In the genomic region with DNA sequence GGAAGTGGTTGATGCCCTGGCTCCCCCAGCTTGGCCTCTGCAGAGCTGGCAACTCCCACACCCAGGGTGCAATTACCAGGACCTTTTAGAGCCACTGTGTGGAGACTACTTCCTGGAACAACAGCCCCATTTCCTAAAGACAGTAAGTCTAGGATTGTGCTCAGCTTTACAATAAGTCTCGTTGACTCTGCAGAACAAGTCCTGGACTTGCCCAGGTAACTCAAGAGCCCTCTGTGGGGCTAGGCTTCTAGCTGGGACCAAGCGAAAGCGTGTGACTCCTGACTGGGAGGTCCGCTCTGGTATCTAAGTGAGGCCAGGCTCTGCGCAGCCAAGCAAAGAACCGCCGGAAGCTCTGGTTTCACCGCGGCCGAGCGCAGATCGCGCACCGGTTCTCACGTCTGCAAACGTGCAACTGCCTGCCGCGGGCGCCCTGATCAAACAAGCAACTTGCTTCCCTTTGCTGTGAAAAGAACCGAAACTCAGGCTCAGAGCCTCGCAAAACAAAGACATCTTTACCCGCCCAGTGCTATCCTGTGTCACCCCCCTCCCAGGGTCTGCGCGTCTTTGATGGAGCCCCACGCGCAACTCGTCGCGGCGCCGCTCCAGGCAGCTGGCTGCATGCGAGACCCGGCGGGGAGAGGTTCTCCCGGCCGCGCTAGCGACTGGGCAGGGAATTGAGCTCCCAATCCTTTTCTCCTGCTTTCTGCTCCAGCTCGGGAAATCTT, we compare ENCODE assay signal across 8 cellular contexts. TPM values are rescaled to one million over a fixed set of nuclear protein-coding genes. Genes with fewer than 3 reads are reported as not detected.
DNase-seq lines count a peak whose midpoint lies in the region; ATAC-seq lines count a peak whose summit lies in the region.

No MANE protein-coding gene starts in this region.

- CTCF ChIA-PET in CD4-positive, alpha-beta memory T cell (lab: Charles Lee; ENCODE audit: partially characterized antibody): no interaction called here

- peak overlapping the region; percentile 46 to 80 (median 70) for H3K4me3 Mint-ChIP-seq in CD4-positive, alpha-beta memory T cell
- peak overlapping the region; percentile 39 for H3K4me3 Mint-ChIP-seq in activated naive CD4-positive, alpha-beta T cell treated with anti-CD3 and anti-CD28 coated beads, Interleukin-2, amount 50 U/mL, for 24 hours

- H3K36me3 ChIP-seq in CD4-positive, alpha-beta memory T cell (ENCODE audit: insufficient read depth, low read length): no peaks in the 10 kb centered on the region

- H3K4me1 Mint-ChIP-seq in CD4-positive, alpha-beta memory T cell: peaks cover 9 to 21% (median 17%) of the 10 kb centered on the region in 4 donors
- peaks cover 15% of the 10 kb centered on the region for H3K4me1 Mint-ChIP-seq in activated naive CD4-positive, alpha-beta T cell treated with anti-CD3 and anti-CD28 coated beads, Interleukin-2, amount 50 U/mL, for 24 hours

- POLR2A ChIA-PET in CD4-positive, alpha-beta memory T cell (lab: Charles Lee; ENCODE audit: partially characterized antibody): no interaction called here

- H3K9me3 ChIP-seq in CD4-positive, alpha-beta memory T cell (ENCODE audit: control insufficient read depth in 1 of 2, low read length in 2 of 2): no peaks in the 10 kb centered on the region

- no peaks in the 10 kb centered on the region for H3K9me3 Mint-ChIP-seq in CD4-positive, alpha-beta memory T cell
- H3K9me3 Mint-ChIP-seq in activated naive CD4-positive, alpha-beta T cell treated with anti-CD3 and anti-CD28 coated beads, Interleukin-2, amount 50 U/mL, for 24 hours: no peaks in the 10 kb centered on the region

- H3K27me3 Mint-ChIP-seq in CD4-positive, alpha-beta memory T cell: peaks cover 8 to 18% of the 10 kb centered on the region in 2 donors
- peaks cover 20% of the 10 kb centered on the region for H3K27me3 Mint-ChIP-seq in activated naive CD4-positive, alpha-beta T cell treated with anti-CD3 and anti-CD28 coated beads, Interleukin-2, amount 50 U/mL, for 24 hours

- no peaks in the 10 kb centered on the region for H3K36me3 Mint-ChIP-seq in CD4-positive, alpha-beta memory T cell
- H3K36me3 Mint-ChIP-seq in activated naive CD4-positive, alpha-beta T cell treated with anti-CD3 and anti-CD28 coated beads, Interleukin-2, amount 50 U/mL, for 24 hours: no peaks in the 10 kb centered on the region

- DNase-seq in CD4-positive, alpha-beta memory T cell: peak in 4 of 5 donors; percentile 0 to 41 (median 28)
- DNase-seq in NCI-H526 treated with DMSO at 0.1 percent for 48 hours (lab: John Stamatoyannopoulos, UW) (peak; percentile 33), iPS-NIHi7 (ENCODE audit: extremely low spot score) (peak; percentile 42), HuH-7 (ENCODE audit: low spot score) (no peak)
- peak; percentile 19 to 30 for DNase-seq in stimulated activated CD4-positive, alpha-beta T cell treated with anti-CD3 and anti-CD28 coated beads, Interleukin-2, amount 100 ng/mL, for 48 hours

- H3K27ac ChIP-seq in CD4-positive, alpha-beta memory T cell (ENCODE audit: low read depth, low read length): no peak overlapping the region

- H3K4me1 ChIP-seq in CD4-positive, alpha-beta memory T cell (ENCODE audit: insufficient read depth, low read length): peaks cover 18% of the 10 kb centered on the region

- ATAC-seq in GM19035 (IDR thresholded peaks at IDR 0.05; ENCODE audit: unreplicated experiment) (peak; percentile 72), HG03108 (IDR thresholded peaks at IDR 0.05; ENCODE audit: unreplicated experiment) (peak; percentile 75)

- intact Hi-C loops in CD4-positive, alpha-beta memory T cell (cut with micrococcal nuclease): no loop called here

- H3K4me3 ChIP-seq in CD4-positive, alpha-beta memory T cell (ENCODE audit: low read length in 2 of 2): peak overlapping the region; percentile 5 to 40

- H3K27ac Mint-ChIP-seq in CD4-positive, alpha-beta memory T cell: peak overlapping the region in 2 of 7 donors; percentile 52 to 69
- no peak overlapping the region for H3K27ac Mint-ChIP-seq in activated naive CD4-positive, alpha-beta T cell treated with anti-CD3 and anti-CD28 coated beads, Interleukin-2, amount 50 U/mL, for 24 hours

- peaks cover 1% of the 10 kb centered on the region for H3K27me3 ChIP-seq in CD4-positive, alpha-beta memory T cell (ENCODE audit: insufficient read depth, low read length)

RNA-seq across cellular contexts. Expression of gene PDLIM1, which starts 4.4 kb away (rescaled TPM):
- total RNA-seq in CD4-positive, alpha-beta memory T cell: 1 to 10 TPM in 1 of 2 experiments, under 1 TPM in 1; 0.90 to 1.5 TPM
- 1 to 10 TPM; 1.3 to 7.3 TPM for polyA plus RNA-seq in CD4-positive, alpha-beta memory T cell
